In the genomic region with DNA sequence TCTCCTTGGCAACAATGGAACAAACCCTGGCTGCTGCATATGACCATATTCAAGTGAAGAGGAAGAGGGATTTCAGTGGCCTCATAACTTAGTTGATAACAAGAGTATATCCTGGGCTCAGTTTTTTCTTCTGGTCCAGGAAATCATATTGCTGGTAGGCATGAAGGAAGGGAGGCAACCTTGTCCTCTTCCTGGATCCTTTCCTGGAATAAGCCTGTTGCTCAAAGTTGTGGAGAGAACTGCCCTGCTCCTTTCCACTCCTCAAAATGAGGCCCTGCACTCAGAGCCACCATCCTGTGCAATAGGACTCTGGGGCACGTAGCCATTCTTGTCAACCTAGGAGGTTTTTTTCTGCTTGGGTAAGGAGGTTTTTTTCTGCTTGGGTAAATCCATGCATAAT, we compare ENCODE assay signal across 18 cellular contexts.
A peak's percentile ranks its signal among the peaks of the same experiment; 100 is the strongest.
DNase-seq lines count a peak whose midpoint lies in the region; ATAC-seq, FAIRE-seq and TF ChIP-seq lines count a peak whose summit lies in the region.
"Had no signal": no experiment of that assay in that cellular context is flagged by ENCODE, and none has a peak within 500 bp of the region (broad histone marks: within the 10 kb centered on the region; RNA-seq: fewer than 3 reads in every experiment).

No MANE protein-coding gene starts in this region.

- peaks cover 46% of the 10 kb centered on the region for H3K4me1 Mint-ChIP-seq in nephron progenitor cell
- H3K4me1 Mint-ChIP-seq: CD8-positive, alpha-beta memory T cell had no signal

- H3K4me3 ChIP-seq in heart left ventricle (no peak overlapping the region), esophagus muscularis mucosa (no peak overlapping the region), hepatocyte (no peak overlapping the region)
- H3K4me3 ChIP-seq: BLaER1, GM23248 had no signal

- no peak overlapping the region for H3K4me3 Mint-ChIP-seq in nephron progenitor cell
- H3K4me3 Mint-ChIP-seq: CD8-positive, alpha-beta memory T cell had no signal

- H3K9me3 ChIP-seq in heart left ventricle (no peaks in the 10 kb centered on the region), esophagus muscularis mucosa (no peaks in the 10 kb centered on the region), hepatocyte (ENCODE audit: low read depth) (no peaks in the 10 kb centered on the region)
- H3K9me3 ChIP-seq: BLaER1, Caco-2 had no signal

- no peak for DNase-seq in heart left ventricle
- no peak for DNase-seq in Right ventricle myocardium inferior (ENCODE audit: missing footprints)
- no peak for DNase-seq in esophagus muscularis mucosa (ENCODE audit: extremely low spot score)
- DNase-seq in nephron progenitor cell, result no peak
- no peak for DNase-seq in urothelium cell line (ENCODE audit: low spot score)
- DNase-seq in stimulated activated CD8-positive, alpha-beta memory T cell treated with anti-CD3 and anti-CD28 coated beads, Interleukin-4, amount 100 ng/mL, for 48 hours, result no peak
- no peak for DNase-seq in stimulated activated CD4-positive, alpha-beta T cell treated with anti-CD3 and anti-CD28 coated beads, Interleukin-4, amount 100 ng/mL, for 24 hours
- no peak for DNase-seq in hepatocyte (ENCODE audit: low spot score)
- DNase-seq: Caco-2; CD8-positive, alpha-beta memory T cell; GF-D8; GM23248 had no signal

- H3K4me1 ChIP-seq in heart left ventricle (peaks cover 0 to 31% (median 10%) of the 10 kb centered on the region in 12 donors), esophagus muscularis mucosa (peaks cover 0 to 13% (median 8%) of the 10 kb centered on the region in 4 donors), hepatocyte (ENCODE audit: insufficient read depth) (no peaks in the 10 kb centered on the region)
- H3K4me1 ChIP-seq: BLaER1, Caco-2 had no signal

- peak overlapping the region; percentile 30 for H3K27ac Mint-ChIP-seq in nephron progenitor cell
- H3K27ac Mint-ChIP-seq: CD8-positive, alpha-beta memory T cell had no signal

- intact Hi-C loops in heart left ventricle (cut with DNase I), result loop anchor here in 1 of 10 donors (2.0 kb wide), 1 partner anchor 27 kb away; no protein-coding TSS in a partner anchor
- intact Hi-C loops in Right ventricle myocardium inferior (cut with DNase I), result no loop called here
- intact Hi-C loops in esophagus muscularis mucosa (cut with DNase I), result no loop called here

- no peak for TF ChIP-seq EP300 in esophagus muscularis mucosa (IDR thresholded peaks at IDR 0.05)

- peaks cover 5% of the 10 kb centered on the region for H3K27me3 Mint-ChIP-seq in nephron progenitor cell (ENCODE audit: low read depth, poor library complexity)

- H3K36me3 ChIP-seq in heart left ventricle, result no peaks in the 10 kb centered on the region
- no peaks in the 10 kb centered on the region for H3K36me3 ChIP-seq in esophagus muscularis mucosa
- no peaks in the 10 kb centered on the region for H3K36me3 ChIP-seq in hepatocyte (replicated peaks; ENCODE audit: insufficient read depth, low read depth)
- H3K36me3 ChIP-seq: BLaER1 had no signal

- ATAC-seq in heart left ventricle, result peak in 3 of 4 donors; percentile 23 to 41 (median 31)
- no peak for ATAC-seq in Right ventricle myocardium inferior
- ATAC-seq: HCT116 had no signal

- H4K20me1 ChIP-seq in hepatocyte (ENCODE audit: insufficient read depth, poor library complexity, severe bottlenecking), result no peaks in the 10 kb centered on the region
- H4K20me1 ChIP-seq: BLaER1 had no signal

- H3K79me2 ChIP-seq in hepatocyte, result no peaks in the 10 kb centered on the region

- H3K27ac ChIP-seq in heart left ventricle, result peak overlapping the region in 9 of 12 donors; percentile 1 to 71 (median 39)
- H3K27ac ChIP-seq in esophagus muscularis mucosa (replicated peaks in 1 of 4), result peak overlapping the region in 3 of 4 donors; percentile 5 to 46 (median 21)
- no peak overlapping the region for H3K27ac ChIP-seq in hepatocyte
- H3K27ac ChIP-seq: 22Rv1, BLaER1, GM23248, HL-60 had no signal

- WGBS in heart left ventricle, 4 donors, result 50 to 78% (median 67%) methylated on average over 1 of the region's 1 CpG
- WGBS in esophagus muscularis mucosa, result 71% methylated on average over 1 of the region's 1 CpG
- WGBS in hepatocyte (ENCODE audit: low lambda C conversion rate, missing lambda C conversion rate), result 100% methylated on average over 1 of the region's 1 CpG

- no peak overlapping the region for H2AFZ ChIP-seq in hepatocyte
- H2AFZ ChIP-seq: GM23248 had no signal

- TF ChIP-seq POLR2A in heart left ventricle (IDR thresholded peaks at IDR 0.05), result no peak
- TF ChIP-seq POLR2A in esophagus muscularis mucosa (IDR thresholded peaks at IDR 0.05; ENCODE audit: low read depth), result no peak

- no peaks in the 10 kb centered on the region for H3K9me2 ChIP-seq in hepatocyte (replicated peaks; ENCODE audit: insufficient read depth)

- no peak overlapping the region for H3K4me2 ChIP-seq in hepatocyte
- H3K4me2 ChIP-seq: BLaER1 had no signal

- H3K9me3 Mint-ChIP-seq in nephron progenitor cell, result peaks cover 4% of the 10 kb centered on the region

- H3K27me3 ChIP-seq in heart left ventricle, result no peaks in the 10 kb centered on the region
- H3K27me3 ChIP-seq in esophagus muscularis mucosa, result no peaks in the 10 kb centered on the region
- no peaks in the 10 kb centered on the region for H3K27me3 ChIP-seq in hepatocyte
- H3K27me3 ChIP-seq: BLaER1 had no signal

- TF ChIP-seq CTCF in heart left ventricle (IDR thresholded peaks at IDR 0.05) (no peak), esophagus muscularis mucosa (IDR thresholded peaks at IDR 0.05) (no peak), nephron progenitor cell (IDR thresholded peaks at IDR 0.05) (no peak), hepatocyte (IDR thresholded peaks at IDR 0.05; ENCODE audit: poor library complexity) (no peak)

- FAIRE-seq in urothelium cell line (lab: Jason Lieb, UNC), result peak; percentile 32
- FAIRE-seq: GM18507, H54 had no signal

- peaks cover 4% of the 10 kb centered on the region for H3K36me3 Mint-ChIP-seq in nephron progenitor cell (ENCODE audit: low read depth)
- H3K36me3 Mint-ChIP-seq: CD8-positive, alpha-beta memory T cell had no signal
